ENCODE assay signal across 1 cellular context in the genomic region with DNA sequence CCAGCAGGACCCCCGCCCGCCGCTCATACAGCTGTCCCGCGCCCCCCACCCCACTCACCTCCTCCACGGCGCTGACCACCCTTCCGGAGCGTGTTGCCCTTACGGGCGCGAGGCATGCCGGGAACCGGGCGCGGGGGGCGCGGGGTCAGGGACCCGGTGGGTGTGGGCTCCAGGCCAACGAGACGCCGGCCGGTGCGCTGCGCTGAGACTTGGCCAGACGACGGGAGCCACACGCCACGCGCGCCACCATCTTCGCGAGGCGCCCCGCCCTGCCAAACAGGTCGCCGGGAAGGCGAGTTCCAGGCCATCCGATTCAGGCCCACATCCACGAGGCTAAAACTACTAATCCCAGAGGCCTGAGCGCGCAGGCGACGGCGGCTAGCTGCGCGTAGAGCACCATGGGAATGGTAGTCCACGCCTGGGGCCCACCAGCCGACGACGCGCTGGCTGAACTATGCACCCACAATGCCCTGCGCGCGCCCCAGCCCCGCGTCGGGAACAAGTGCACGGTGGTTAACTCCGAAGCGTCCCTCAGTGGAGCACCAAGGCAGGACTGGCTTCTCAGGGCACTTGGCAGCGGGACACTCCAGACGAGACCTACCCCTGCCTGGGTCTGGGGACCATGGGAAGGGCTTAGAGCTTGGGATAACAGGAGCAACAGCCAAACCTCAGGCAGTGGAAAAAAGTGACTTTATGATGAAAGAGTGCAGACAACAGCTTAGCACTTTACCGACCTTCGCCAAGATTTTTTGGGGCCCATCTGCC.
TF ChIP-seq lines count a peak whose summit lies in the region.

A gene with protein sequence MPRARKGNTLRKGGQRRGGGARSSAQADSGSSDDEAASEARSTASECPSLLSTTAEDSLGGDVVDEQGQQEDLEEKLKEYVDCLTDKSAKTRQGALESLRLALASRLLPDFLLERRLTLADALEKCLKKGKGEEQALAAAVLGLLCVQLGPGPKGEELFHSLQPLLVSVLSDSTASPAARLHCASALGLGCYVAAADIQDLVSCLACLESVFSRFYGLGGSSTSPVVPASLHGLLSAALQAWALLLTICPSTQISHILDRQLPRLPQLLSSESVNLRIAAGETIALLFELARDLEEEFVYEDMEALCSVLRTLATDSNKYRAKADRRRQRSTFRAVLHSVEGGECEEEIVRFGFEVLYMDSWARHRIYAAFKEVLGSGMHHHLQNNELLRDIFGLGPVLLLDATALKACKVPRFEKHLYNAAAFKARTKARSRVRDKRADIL (minus strand): TSS at position 271 of the 765 bp plus-strand sequence. CDS start 155 bp downstream, at position 116.

TF ChIP-seq in HepG2, 621 proteins besides CTCF, POLR2A, EP300 and RAD21 (continued from another document and continues in another):
- TF ChIP-seq, protein P1, sequence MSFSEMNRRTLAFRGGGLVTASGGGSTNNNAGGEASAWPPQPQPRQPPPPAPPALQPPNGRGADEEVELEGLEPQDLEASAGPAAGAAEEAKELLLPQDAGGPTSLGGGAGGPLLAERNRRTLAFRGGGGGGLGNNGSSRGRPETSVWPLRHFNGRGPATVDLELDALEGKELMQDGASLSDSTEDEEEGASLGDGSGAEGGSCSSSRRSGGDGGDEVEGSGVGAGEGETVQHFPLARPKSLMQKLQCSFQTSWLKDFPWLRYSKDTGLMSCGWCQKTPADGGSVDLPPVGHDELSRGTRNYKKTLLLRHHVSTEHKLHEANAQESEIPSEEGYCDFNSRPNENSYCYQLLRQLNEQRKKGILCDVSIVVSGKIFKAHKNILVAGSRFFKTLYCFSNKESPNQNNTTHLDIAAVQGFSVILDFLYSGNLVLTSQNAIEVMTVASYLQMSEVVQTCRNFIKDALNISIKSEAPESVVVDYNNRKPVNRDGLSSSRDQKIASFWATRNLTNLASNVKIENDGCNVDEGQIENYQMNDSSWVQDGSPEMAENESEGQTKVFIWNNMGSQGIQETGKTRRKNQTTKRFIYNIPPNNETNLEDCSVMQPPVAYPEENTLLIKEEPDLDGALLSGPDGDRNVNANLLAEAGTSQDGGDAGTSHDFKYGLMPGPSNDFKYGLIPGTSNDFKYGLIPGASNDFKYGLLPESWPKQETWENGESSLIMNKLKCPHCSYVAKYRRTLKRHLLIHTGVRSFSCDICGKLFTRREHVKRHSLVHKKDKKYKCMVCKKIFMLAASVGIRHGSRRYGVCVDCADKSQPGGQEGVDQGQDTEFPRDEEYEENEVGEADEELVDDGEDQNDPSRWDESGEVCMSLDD (CRISPR knock-in tag; IDR thresholded peaks at IDR 0.05; ENCODE audit: borderline replicate concordance), result no peak
- TF ChIP-seq REL (CRISPR knock-in tag; conservative IDR thresholded peaks at IDR 0.05) (no peak), JUND (CRISPR knock-in tag; IDR thresholded peaks at IDR 0.05) (no peak; the same call in 1 of the 2 replicates), ZFX (CRISPR knock-in tag; IDR thresholded peaks at IDR 0.05; ENCODE audit: low read depth) (peak; percentile 79), KMT2A (CRISPR knock-in tag; IDR thresholded peaks at IDR 0.05) (peak; percentile 52; the same call in 1 of the 2 replicates), ZNF644 (CRISPR knock-in tag; IDR thresholded peaks at IDR 0.05; ENCODE audit: low read depth) (no peak), RBM22 (optimal IDR thresholded peaks at IDR 0.05; ENCODE audit: low read length) (no peak), EHMT2 (IDR thresholded peaks at IDR 0.05; ENCODE audit: borderline replicate concordance, low read depth, low read length) (no peak), ZNF550 (CRISPR knock-in tag; IDR thresholded peaks at IDR 0.05; ENCODE audit: borderline replicate concordance) (no peak), RBFOX2 (IDR thresholded peaks at IDR 0.05; ENCODE audit: low read depth, low read length) (peak; percentile 89), RXRA (CRISPR knock-in tag; IDR thresholded peaks at IDR 0.05) (peak; percentile 60; the same call in 1 of the 2 replicates), ZNF253 (CRISPR knock-in tag; IDR thresholded peaks at IDR 0.05; ENCODE audit: borderline replicate concordance) (no peak), HNRNPUL1 (IDR thresholded peaks at IDR 0.05; ENCODE audit: low read depth, low read length) (no peak; the same call in 1 of the 2 replicates), ZNF382 (CRISPR knock-in tag; IDR thresholded peaks at IDR 0.05; ENCODE audit: borderline replicate concordance) (no peak), KDM5A (IDR thresholded peaks at IDR 0.05; ENCODE audit: borderline replicate concordance, low read length) (peak; percentile 30; the same call in 1 of the 2 replicates), HDAC6 (IDR thresholded peaks at IDR 0.05; ENCODE audit: low read depth, low read length) (no peak), ARNT (IDR thresholded peaks at IDR 0.05) (no peak), GATA4 (IDR thresholded peaks at IDR 0.05; ENCODE audit: borderline replicate concordance, low read depth) (no peak), ELF3 (CRISPR knock-in tag; IDR thresholded peaks at IDR 0.05) (peak; percentile 8; the same call in 1 of the 2 replicates), NFYB (CRISPR knock-in tag; IDR thresholded peaks at IDR 0.05) (peak; percentile 57), DNMT3B (CRISPR knock-in tag; conservative IDR thresholded peaks at IDR 0.05) (no peak), TBX2 (CRISPR knock-in tag; IDR thresholded peaks at IDR 0.05; ENCODE audit: borderline replicate concordance) (peak; percentile 80; the same call in 1 of the 2 replicates), STAT5B (CRISPR knock-in tag; IDR thresholded peaks at IDR 0.05) (no peak), MAF1 (CRISPR knock-in tag; IDR thresholded peaks at IDR 0.05; ENCODE audit: borderline replicate concordance) (no peak), FOXK1 (CRISPR knock-in tag; IDR thresholded peaks at IDR 0.05; ENCODE audit: borderline replicate concordance, low read depth) (peak; percentile 90), KAT7 (CRISPR knock-in tag; IDR thresholded peaks at IDR 0.05; ENCODE audit: borderline replicate concordance) (no peak), ATF7 (IDR thresholded peaks at IDR 0.05) (no peak), ATF7 (CRISPR knock-in tag; IDR thresholded peaks at IDR 0.05) (0 out of 2 replicates have a peak, but pooled peaks have one; percentile 47), ZNF256 (CRISPR knock-in tag; conservative IDR thresholded peaks at IDR 0.05) (no peak), SPEN (CRISPR knock-in tag; IDR thresholded peaks at IDR 0.05; ENCODE audit: low read depth) (peak; percentile 76; the same call in 1 of the 2 replicates), MXI1 (IDR thresholded peaks at IDR 0.05; ENCODE audit: borderline replicate concordance, low read depth, low read length) (peak; percentile 89; the same call in 2 of the 3 replicates)
- TF ChIP-seq, protein P2, sequence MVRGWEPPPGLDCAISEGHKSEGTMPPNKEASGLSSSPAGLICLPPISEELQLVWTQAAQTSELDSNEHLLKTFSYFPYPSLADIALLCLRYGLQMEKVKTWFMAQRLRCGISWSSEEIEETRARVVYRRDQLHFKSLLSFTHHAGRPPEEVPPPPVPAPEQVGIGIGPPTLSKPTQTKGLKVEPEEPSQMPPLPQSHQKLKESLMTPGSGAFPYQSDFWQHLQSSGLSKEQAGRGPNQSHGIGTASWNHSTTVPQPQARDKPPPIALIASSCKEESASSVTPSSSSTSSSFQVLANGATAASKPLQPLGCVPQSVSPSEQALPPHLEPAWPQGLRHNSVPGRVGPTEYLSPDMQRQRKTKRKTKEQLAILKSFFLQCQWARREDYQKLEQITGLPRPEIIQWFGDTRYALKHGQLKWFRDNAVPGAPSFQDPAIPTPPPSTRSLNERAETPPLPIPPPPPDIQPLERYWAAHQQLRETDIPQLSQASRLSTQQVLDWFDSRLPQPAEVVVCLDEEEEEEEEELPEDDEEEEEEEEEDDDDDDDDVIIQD (CRISPR knock-in tag; IDR thresholded peaks at IDR 0.05; ENCODE audit: low read depth), result peak; percentile 22; the same call in 1 of the 2 replicates
- TF ChIP-seq, protein P3, sequence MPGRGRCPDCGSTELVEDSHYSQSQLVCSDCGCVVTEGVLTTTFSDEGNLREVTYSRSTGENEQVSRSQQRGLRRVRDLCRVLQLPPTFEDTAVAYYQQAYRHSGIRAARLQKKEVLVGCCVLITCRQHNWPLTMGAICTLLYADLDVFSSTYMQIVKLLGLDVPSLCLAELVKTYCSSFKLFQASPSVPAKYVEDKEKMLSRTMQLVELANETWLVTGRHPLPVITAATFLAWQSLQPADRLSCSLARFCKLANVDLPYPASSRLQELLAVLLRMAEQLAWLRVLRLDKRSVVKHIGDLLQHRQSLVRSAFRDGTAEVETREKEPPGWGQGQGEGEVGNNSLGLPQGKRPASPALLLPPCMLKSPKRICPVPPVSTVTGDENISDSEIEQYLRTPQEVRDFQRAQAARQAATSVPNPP (CRISPR knock-in tag; IDR thresholded peaks at IDR 0.05), result no peak
- TF ChIP-seq, protein P4, sequence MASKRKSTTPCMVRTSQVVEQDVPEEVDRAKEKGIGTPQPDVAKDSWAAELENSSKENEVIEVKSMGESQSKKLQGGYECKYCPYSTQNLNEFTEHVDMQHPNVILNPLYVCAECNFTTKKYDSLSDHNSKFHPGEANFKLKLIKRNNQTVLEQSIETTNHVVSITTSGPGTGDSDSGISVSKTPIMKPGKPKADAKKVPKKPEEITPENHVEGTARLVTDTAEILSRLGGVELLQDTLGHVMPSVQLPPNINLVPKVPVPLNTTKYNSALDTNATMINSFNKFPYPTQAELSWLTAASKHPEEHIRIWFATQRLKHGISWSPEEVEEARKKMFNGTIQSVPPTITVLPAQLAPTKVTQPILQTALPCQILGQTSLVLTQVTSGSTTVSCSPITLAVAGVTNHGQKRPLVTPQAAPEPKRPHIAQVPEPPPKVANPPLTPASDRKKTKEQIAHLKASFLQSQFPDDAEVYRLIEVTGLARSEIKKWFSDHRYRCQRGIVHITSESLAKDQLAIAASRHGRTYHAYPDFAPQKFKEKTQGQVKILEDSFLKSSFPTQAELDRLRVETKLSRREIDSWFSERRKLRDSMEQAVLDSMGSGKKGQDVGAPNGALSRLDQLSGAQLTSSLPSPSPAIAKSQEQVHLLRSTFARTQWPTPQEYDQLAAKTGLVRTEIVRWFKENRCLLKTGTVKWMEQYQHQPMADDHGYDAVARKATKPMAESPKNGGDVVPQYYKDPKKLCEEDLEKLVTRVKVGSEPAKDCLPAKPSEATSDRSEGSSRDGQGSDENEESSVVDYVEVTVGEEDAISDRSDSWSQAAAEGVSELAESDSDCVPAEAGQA (IDR thresholded peaks at IDR 0.05; ENCODE audit: low read depth), result peak; percentile 93
- TF ChIP-seq, protein P4 (CRISPR knock-in tag; IDR thresholded peaks at IDR 0.05; ENCODE audit: borderline replicate concordance), result no peak
- TF ChIP-seq, protein P5, sequence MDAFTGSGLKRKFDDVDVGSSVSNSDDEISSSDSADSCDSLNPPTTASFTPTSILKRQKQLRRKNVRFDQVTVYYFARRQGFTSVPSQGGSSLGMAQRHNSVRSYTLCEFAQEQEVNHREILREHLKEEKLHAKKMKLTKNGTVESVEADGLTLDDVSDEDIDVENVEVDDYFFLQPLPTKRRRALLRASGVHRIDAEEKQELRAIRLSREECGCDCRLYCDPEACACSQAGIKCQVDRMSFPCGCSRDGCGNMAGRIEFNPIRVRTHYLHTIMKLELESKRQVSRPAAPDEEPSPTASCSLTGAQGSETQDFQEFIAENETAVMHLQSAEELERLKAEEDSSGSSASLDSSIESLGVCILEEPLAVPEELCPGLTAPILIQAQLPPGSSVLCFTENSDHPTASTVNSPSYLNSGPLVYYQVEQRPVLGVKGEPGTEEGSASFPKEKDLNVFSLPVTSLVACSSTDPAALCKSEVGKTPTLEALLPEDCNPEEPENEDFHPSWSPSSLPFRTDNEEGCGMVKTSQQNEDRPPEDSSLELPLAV (CRISPR knock-in tag; conservative IDR thresholded peaks at IDR 0.05; ENCODE audit: low read depth), result no peak
- TF ChIP-seq, protein P6, sequence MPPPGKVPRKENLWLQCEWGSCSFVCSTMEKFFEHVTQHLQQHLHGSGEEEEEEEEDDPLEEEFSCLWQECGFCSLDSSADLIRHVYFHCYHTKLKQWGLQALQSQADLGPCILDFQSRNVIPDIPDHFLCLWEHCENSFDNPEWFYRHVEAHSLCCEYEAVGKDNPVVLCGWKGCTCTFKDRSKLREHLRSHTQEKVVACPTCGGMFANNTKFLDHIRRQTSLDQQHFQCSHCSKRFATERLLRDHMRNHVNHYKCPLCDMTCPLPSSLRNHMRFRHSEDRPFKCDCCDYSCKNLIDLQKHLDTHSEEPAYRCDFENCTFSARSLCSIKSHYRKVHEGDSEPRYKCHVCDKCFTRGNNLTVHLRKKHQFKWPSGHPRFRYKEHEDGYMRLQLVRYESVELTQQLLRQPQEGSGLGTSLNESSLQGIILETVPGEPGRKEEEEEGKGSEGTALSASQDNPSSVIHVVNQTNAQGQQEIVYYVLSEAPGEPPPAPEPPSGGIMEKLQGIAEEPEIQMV (CRISPR knock-in tag; IDR thresholded peaks at IDR 0.05; ENCODE audit: low read depth), result 0 out of 2 replicates have a peak, but pooled peaks have one; percentile 33
- TF ChIP-seq, protein P7, sequence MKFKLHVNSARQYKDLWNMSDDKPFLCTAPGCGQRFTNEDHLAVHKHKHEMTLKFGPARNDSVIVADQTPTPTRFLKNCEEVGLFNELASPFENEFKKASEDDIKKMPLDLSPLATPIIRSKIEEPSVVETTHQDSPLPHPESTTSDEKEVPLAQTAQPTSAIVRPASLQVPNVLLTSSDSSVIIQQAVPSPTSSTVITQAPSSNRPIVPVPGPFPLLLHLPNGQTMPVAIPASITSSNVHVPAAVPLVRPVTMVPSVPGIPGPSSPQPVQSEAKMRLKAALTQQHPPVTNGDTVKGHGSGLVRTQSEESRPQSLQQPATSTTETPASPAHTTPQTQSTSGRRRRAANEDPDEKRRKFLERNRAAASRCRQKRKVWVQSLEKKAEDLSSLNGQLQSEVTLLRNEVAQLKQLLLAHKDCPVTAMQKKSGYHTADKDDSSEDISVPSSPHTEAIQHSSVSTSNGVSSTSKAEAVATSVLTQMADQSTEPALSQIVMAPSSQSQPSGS (CRISPR knock-in tag; IDR thresholded peaks at IDR 0.05), result peak; percentile 72
- TF ChIP-seq, protein P8, sequence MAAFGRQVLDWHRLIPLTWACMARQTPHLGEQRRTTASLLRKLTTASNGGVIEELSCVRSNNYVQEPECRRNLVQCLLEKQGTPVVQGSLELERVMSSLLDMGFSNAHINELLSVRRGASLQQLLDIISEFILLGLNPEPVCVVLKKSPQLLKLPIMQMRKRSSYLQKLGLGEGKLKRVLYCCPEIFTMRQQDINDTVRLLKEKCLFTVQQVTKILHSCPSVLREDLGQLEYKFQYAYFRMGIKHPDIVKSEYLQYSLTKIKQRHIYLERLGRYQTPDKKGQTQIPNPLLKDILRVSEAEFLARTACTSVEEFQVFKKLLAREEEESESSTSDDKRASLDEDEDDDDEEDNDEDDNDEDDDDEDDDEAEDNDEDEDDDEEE (CRISPR knock-in tag; IDR thresholded peaks at IDR 0.05), result 0 out of 2 replicates have a peak, but pooled peaks have one; percentile 32
